In the genomic region with DNA sequence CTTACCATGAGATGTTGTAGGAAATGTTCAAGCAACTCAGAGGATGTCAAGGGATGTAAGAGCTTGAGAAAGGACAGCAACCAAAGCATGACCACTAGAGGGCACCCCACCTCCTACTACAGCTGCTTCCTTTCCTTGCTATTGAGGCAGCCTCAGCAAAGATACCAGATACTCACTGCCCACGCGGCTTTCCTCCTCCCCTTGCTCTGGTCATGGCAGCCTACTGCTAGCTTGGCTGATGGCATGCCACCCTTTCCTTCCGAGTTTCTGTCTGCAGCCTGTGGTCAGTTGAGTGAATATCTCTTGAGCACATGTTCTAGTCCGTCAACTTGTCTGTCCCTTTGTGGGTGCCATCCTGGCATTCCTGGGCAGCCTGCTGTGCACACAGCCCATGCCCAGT, we compare ENCODE assay signal across 8 cellular contexts. TPM values are rescaled to one million over a fixed set of nuclear protein-coding genes. Genes with fewer than 3 reads are reported as not detected.
DNase-seq lines count a peak whose midpoint lies in the region; ATAC-seq and TF ChIP-seq lines count a peak whose summit lies in the region.

No MANE protein-coding gene starts in this region.

- no TSS peak for BruUV-seq in Calu3 (replicated peaks; lab: Mats Ljungman, UMichigan)

- H3K4me1 Mint-ChIP-seq in Calu3 (ENCODE audit: low read depth, unreplicated experiment) (peaks cover 8% of the 10 kb centered on the region), chondrocyte (ENCODE audit: low read depth) (peaks cover 7% of the 10 kb centered on the region)

- H3K4me3 Mint-ChIP-seq in Calu3 (ENCODE audit: low read depth, unreplicated experiment) (no peak overlapping the region), chondrocyte (ENCODE audit: unreplicated experiment) (no peak overlapping the region)

- TF ChIP-seq CTCF in Calu3 (IDR thresholded peaks at IDR 0.05; ENCODE audit: unreplicated experiment): peak; percentile 54
- peak; percentile 93 for TF ChIP-seq CTCF in chondrocyte (IDR thresholded peaks at IDR 0.05)

- peak; percentile 48 for ATAC-seq in HG03066 (IDR thresholded peaks at IDR 0.05; ENCODE audit: low read depth, unreplicated experiment)
- ATAC-seq in GM19324 (IDR thresholded peaks at IDR 0.05; ENCODE audit: low FRiP score, unreplicated experiment): no peak

- H3K9me3 Mint-ChIP-seq in Calu3 (ENCODE audit: low read depth, unreplicated experiment): peaks cover 4% of the 10 kb centered on the region
- H3K9me3 Mint-ChIP-seq in chondrocyte (ENCODE audit: low read depth): peaks cover 6% of the 10 kb centered on the region

- DNase-seq in Calu3 (peak; percentile 82), NCI-H524 (lab: John Stamatoyannopoulos, UW) (peak; percentile 76 to 79), chondrocyte (ENCODE audit: low spot score) (no peak), left kidney (ENCODE audit: low read depth, low spot score) (peak; percentile 94)
- DNase-seq in activated CD4-positive, alpha-beta T cell treated with anti-CD3 and anti-CD28 coated beads for 4 hours: peak; percentile 86 to 90
- peak; percentile 80 for DNase-seq in stimulated activated CD4-positive, alpha-beta T cell treated with anti-CD3 and anti-CD28 coated beads, Interleukin-4, amount 100 ng/mL, for 1 hour

- intact Hi-C loops in Calu3 (cut with micrococcal nuclease; ENCODE audit: unreplicated experiment): loop anchor here (1.0 to 2.0 kb wide), 2 partner anchors 139 to 434 kb away; no protein-coding TSS in a partner anchor

- H3K36me3 Mint-ChIP-seq in Calu3 (ENCODE audit: insufficient read depth, unreplicated experiment): no peaks in the 10 kb centered on the region
- H3K36me3 Mint-ChIP-seq in chondrocyte (ENCODE audit: low read depth): peaks cover 19% of the 10 kb centered on the region

- H3K27ac Mint-ChIP-seq in Calu3 (ENCODE audit: unreplicated experiment) (no peak overlapping the region), chondrocyte (ENCODE audit: unreplicated experiment) (peak overlapping the region; percentile 49)

- CTCF ChIA-PET in Calu3 (lab: Charles Lee): interaction anchor here (0.7 to 1.6 kb wide), 11 partner anchors 11 to 439 kb away, joined by 3 to 14 read pairs (median 4); a partner anchor contains a TSS

- no peaks in the 10 kb centered on the region for H3K27me3 Mint-ChIP-seq in Calu3 (ENCODE audit: unreplicated experiment)
- H3K27me3 Mint-ChIP-seq in chondrocyte (ENCODE audit: low read depth): no peaks in the 10 kb centered on the region

RNA-seq across cellular contexts. Expression of a gene that starts 4.4 kb away (rescaled TPM):
- total RNA-seq in Calu3 (2022) (not detected in 2 replicates), chondrocyte (not detected in 3 replicates)

RNA-seq across cellular contexts. Expression of a gene that starts 52.5 kb away (rescaled TPM):
- not detected in 2 replicates for total RNA-seq in Calu3 (2022)
- not detected in 3 replicates for total RNA-seq in chondrocyte

RNA-seq across cellular contexts. Expression of a gene that starts 56.8 kb away (rescaled TPM):
- total RNA-seq in Calu3 (2022) (24.5 and 26.7 TPM in 2 replicates), chondrocyte (28.1 to 32.3 TPM (median 31.6 TPM) in 3 replicates)
